Comparison of ENCODE assay signal across 8 cellular contexts in genomic region chr2:74457129-74457548, GRCh38. TPM values are rescaled to one million over a fixed set of nuclear protein-coding genes. Genes with fewer than 3 reads are reported as not detected.
DNase-seq lines count a peak whose midpoint lies in the region; ATAC-seq and TF ChIP-seq lines count a peak whose summit lies in the region.

No MANE protein-coding gene starts in this region.

- intact Hi-C loops in body of pancreas (cut with DNase I) = no loop called here

- peak overlapping the region; percentile 41 for H3K9ac ChIP-seq in HUES6 (ENCODE audit: low read length)

- H3K9me3 ChIP-seq in HUES6 (ENCODE audit: control insufficient read depth, insufficient read depth, low read depth, low read length) = no peaks in the 10 kb centered on the region
- H3K9me3 ChIP-seq in body of pancreas = no peaks in the 10 kb centered on the region
- H3K9me3 ChIP-seq in mesodermal cell (ENCODE audit: control insufficient read depth, low read length) = no peaks in the 10 kb centered on the region

- CTCF ChIA-PET in BJ (lab: Yijun Ruan, JAX) = interaction anchor here (0.9 to 2.3 kb wide), 3 partner anchors 26 to 122 kb away, joined by 3 to 11 read pairs (median 4); partner anchors contain the start of genes CCDC142 and TTC31

- WGBS in body of pancreas, 2 donors = 0 to 4% methylated on average over 10 to 19 of the region's 27 CpGs
- WGBS in mesodermal cell (ENCODE audit: insufficient coverage in 2 of 2), 2 experiments = 0 to 3% methylated on average over 22 to 27 of the region's 27 CpGs

- no peaks in the 10 kb centered on the region for H3K27me3 ChIP-seq in BJ (ENCODE audit: control insufficient read depth, insufficient read depth, low read length)
- H3K27me3 ChIP-seq in HUES6 (ENCODE audit: control insufficient read depth, insufficient read depth, low read length) = no peaks in the 10 kb centered on the region
- H3K27me3 ChIP-seq in body of pancreas = no peaks in the 10 kb centered on the region

- H3K27ac ChIP-seq in HUES6 (ENCODE audit: low read depth, low read length) = no peak overlapping the region
- peak overlapping the region; percentile 95 to 98 (median 96) for H3K27ac ChIP-seq in body of pancreas
- peak overlapping the region; percentile 94 for H3K27ac ChIP-seq in mesodermal cell (ENCODE audit: low read depth, low read length, severe bottlenecking)

- H3K4me1 ChIP-seq in HUES6 (ENCODE audit: control insufficient read depth, insufficient read depth, low read length) = peaks cover 9% of the 10 kb centered on the region; the same call in 1 of the 2 replicates
- peaks cover 44% of the 10 kb centered on the region for H3K4me1 ChIP-seq in body of pancreas
- H3K4me1 ChIP-seq in mesodermal cell (ENCODE audit: control insufficient read depth, insufficient read depth, low read length, poor library complexity, severe bottlenecking) = peaks cover 17% of the 10 kb centered on the region

- H3K4me3 ChIP-seq in BJ (ENCODE audit: low read depth, low read length) (peak overlapping the region; percentile 56), HUES6 (ENCODE audit: low read depth, low read length) (peak overlapping the region; percentile 71), body of pancreas (peak overlapping the region; percentile 17 to 39), mesodermal cell (ENCODE audit: extremely low read depth, insufficient read depth, low read length, poor library complexity, severe bottlenecking) (peak overlapping the region; percentile 97)

- TF ChIP-seq CTCF in BJ (IDR thresholded peaks at IDR 0.05; ENCODE audit: insufficient read depth, low read depth, low read length) (no peak), body of pancreas (IDR thresholded peaks at IDR 0.05) (no peak)

- peaks cover 11% of the 10 kb centered on the region for H3K36me3 ChIP-seq in BJ (ENCODE audit: control insufficient read depth, insufficient read depth, low read length)
- H3K36me3 ChIP-seq in HUES6 (ENCODE audit: control insufficient read depth, insufficient read depth, low read length) = peaks cover 10% of the 10 kb centered on the region
- no peaks in the 10 kb centered on the region for H3K36me3 ChIP-seq in body of pancreas (replicated peaks in 1 of 2; ENCODE audit: insufficient read depth in 1 of 2, low read depth in 2 of 2)
- peaks cover 20% of the 10 kb centered on the region for H3K36me3 ChIP-seq in mesodermal cell (ENCODE audit: control insufficient read depth, insufficient read depth, low read length)

- DNase-seq in BJ (ENCODE audit: low read depth) = no peak
- DNase-seq in body of pancreas = no peak
- DNase-seq in NCI-H69 (lab: John Stamatoyannopoulos, UW) = no peak
- no peak for DNase-seq in NCI-H2107 treated with DMSO at 0.1 percent for 48 hours (lab: John Stamatoyannopoulos, UW; ENCODE audit: unreplicated experiment)
- no peak for DNase-seq in SW480 (ENCODE audit: low spot score)

- ATAC-seq in body of pancreas (no peak), HG03521 (IDR thresholded peaks at IDR 0.05; ENCODE audit: unreplicated experiment) (no peak)

- TF ChIP-seq POLR2A in body of pancreas (IDR thresholded peaks at IDR 0.05) = no peak

- POLR2A ChIA-PET in BJ (lab: Charles Lee) = no interaction called here

RNA-seq across cellular contexts. Expression of gene WBP1, which starts 1.1 kb away (rescaled TPM):
- 55.7 and 92.0 TPM in 2 replicates for polyA plus RNA-seq in BJ (2011; rRNA removed)
- 14.9 and 29.2 TPM in 2 replicates for polyA minus RNA-seq in BJ (2011; rRNA and poly(A)+ RNA removed)
- 10 to 100 TPM; 35.3 to 56.3 TPM for total RNA-seq in body of pancreas
- polyA plus RNA-seq in mesodermal cell (2013, experiment 1 of 2) = 85.4 TPM
- polyA plus RNA-seq in mesodermal cell (2013, experiment 2 of 2) = 71.8 TPM

RNA-seq across cellular contexts. Expression of gene INO80B, which starts 2.3 kb away (rescaled TPM):
- polyA plus RNA-seq in BJ (2011; rRNA removed) = 5.6 and 6.4 TPM in 2 replicates
- polyA minus RNA-seq in BJ (2011; rRNA and poly(A)+ RNA removed) = 2.2 and 3.3 TPM in 2 replicates
- total RNA-seq in body of pancreas = 10 to 100 TPM in 1 of 2 donors, 1 to 10 TPM in 1; 6.3 to 32.4 TPM
- polyA plus RNA-seq in mesodermal cell (2013, experiment 1 of 2) = 17.7 TPM
- 11.7 TPM for polyA plus RNA-seq in mesodermal cell (2013, experiment 2 of 2)

RNA-seq across cellular contexts. Expression of gene MOGS, which starts 8.0 kb away (rescaled TPM):
- 35.5 and 59.5 TPM in 2 replicates for polyA plus RNA-seq in BJ (2011; rRNA removed)
- polyA minus RNA-seq in BJ (2011; rRNA and poly(A)+ RNA removed) = 38.3 and 44.2 TPM in 2 replicates
- total RNA-seq in body of pancreas = 10 to 100 TPM; 43.6 to 65.9 TPM
- polyA plus RNA-seq in mesodermal cell (2013, experiment 1 of 2) = 53.3 TPM
- 45.8 TPM for polyA plus RNA-seq in mesodermal cell (2013, experiment 2 of 2)

RNA-seq across cellular contexts. Expression of gene MRPL53, which starts 15.3 kb away (rescaled TPM):
- polyA plus RNA-seq in BJ (2011; rRNA removed) = 38.9 and 41.2 TPM in 2 replicates
- 16.9 TPM in 2 replicates for polyA minus RNA-seq in BJ (2011; rRNA and poly(A)+ RNA removed)
- 10 to 100 TPM; 20.1 to 88.2 TPM for total RNA-seq in body of pancreas
- polyA plus RNA-seq in mesodermal cell (2013, experiment 1 of 2) = 50.1 TPM
- polyA plus RNA-seq in mesodermal cell (2013, experiment 2 of 2) = 49.0 TPM

RNA-seq across cellular contexts. Expression of gene RTKN, which starts 15.4 kb away (rescaled TPM):
- polyA plus RNA-seq in BJ (2011; rRNA removed) = 8.3 and 12.4 TPM in 2 replicates
- polyA minus RNA-seq in BJ (2011; rRNA and poly(A)+ RNA removed) = 7.9 and 12.7 TPM in 2 replicates
- 10 to 100 TPM; 36.1 to 80.8 TPM for total RNA-seq in body of pancreas
- 38.8 TPM for polyA plus RNA-seq in mesodermal cell (2013, experiment 1 of 2)
- 27.9 TPM for polyA plus RNA-seq in mesodermal cell (2013, experiment 2 of 2)

Comparison
In these comparisons a context has a peak if more than half of its experiments do, and no peak if none do; other contexts are left out.
1. H3K4me3 ChIP-seq: peak in every context shown above with its lines; median percentile 97 in mesodermal cell; 71 in HUES6; 56 in BJ; 28 in body of pancreas.